ENCODE assay signal across 8 cellular contexts in genomic region chr3:119295816-119296484, GRCh38. TPM values are rescaled to one million over a fixed set of nuclear protein-coding genes. Genes with fewer than 3 reads are reported as not detected.
DNase-seq lines count a peak whose midpoint lies in the region; ATAC-seq and TF ChIP-seq lines count a peak whose summit lies in the region.

No MANE protein-coding gene starts in this region.

- H3K4me3 ChIP-seq in upper lobe of right lung (peak overlapping the region; percentile 85), Karpas-422 (ENCODE audit: low read length) (no peak overlapping the region)

- H3K27me3 ChIP-seq in upper lobe of right lung (no peaks in the 10 kb centered on the region), Karpas-422 (ENCODE audit: low read length) (no peaks in the 10 kb centered on the region)

- H3K36me3 Mint-ChIP-seq in activated naive CD4-positive, alpha-beta T cell treated with anti-CD3 and anti-CD28 coated beads, Interleukin-2, amount 50 U/mL, for 24 hours = peaks cover 4% of the 10 kb centered on the region
- peaks cover 0 to 7% of the 10 kb centered on the region in 2 donors for H3K36me3 Mint-ChIP-seq in activated naive CD4-positive, alpha-beta T cell treated with anti-CD3 and anti-CD28 coated beads, Interleukin-2, amount 50 U/mL, for 72 hours
- peaks cover 15% of the 10 kb centered on the region for H3K36me3 Mint-ChIP-seq in activated T-helper 1 cell treated with anti-CD3 and anti-CD28 coated beads, Interleukin-12 subunit alpha, Interleukin-12 subunit beta, Interleukin-2, Interleukin-4 antibody, amounts not matched to agents 30 ng/mL and 10 ng/mL and 1 ng/mL, durations not matched to agents 14 hours and 24 hours and 36 hours (ENCODE audit: low read depth)

- ATAC-seq in activated naive CD4-positive, alpha-beta T cell treated with anti-CD3 and anti-CD28 coated beads, Interleukin-2, amount 50 U/mL, for 72 hours = no peak
- no peak for ATAC-seq in upper lobe of right lung
- ATAC-seq in GM18498 (IDR thresholded peaks at IDR 0.05; ENCODE audit: unreplicated experiment) = no peak

- H3K4me1 Mint-ChIP-seq in activated naive CD4-positive, alpha-beta T cell treated with anti-CD3 and anti-CD28 coated beads, Interleukin-2, amount 50 U/mL, for 24 hours = peaks cover 59% of the 10 kb centered on the region
- H3K4me1 Mint-ChIP-seq in activated T-helper 1 cell treated with anti-CD3 and anti-CD28 coated beads, Interleukin-12 subunit alpha, Interleukin-12 subunit beta, Interleukin-2, Interleukin-4 antibody, amounts not matched to agents 30 ng/mL and 10 ng/mL and 1 ng/mL, durations not matched to agents 14 hours and 24 hours and 36 hours (ENCODE audit: low read depth) = peaks cover 55% of the 10 kb centered on the region

- DNase-seq in activated naive CD4-positive, alpha-beta T cell treated with anti-CD3 and anti-CD28 coated beads, Interleukin-2, amount 50 U/mL, for 72 hours (ENCODE audit: low spot score in 2 of 2) = no peak
- DNase-seq in activated T-helper 1 cell treated with anti-CD3 and anti-CD28 coated beads, Interleukin-12 subunit alpha, Interleukin-12 subunit beta, Interleukin-2, Interleukin-4 antibody, amounts not matched to agents 30 ng/mL and 10 ng/mL and 1 ng/mL, durations not matched to agents 14 hours and 24 hours and 36 hours (ENCODE audit: low spot score) = no peak
- DNase-seq in left kidney (ENCODE audit: low read depth, low spot score) = peak; percentile 32
- DNase-seq in upper lobe of right lung = no peak
- no peak for DNase-seq in Karpas-422
- no peak for DNase-seq in cerebellum (ENCODE audit: low spot score)

- H3K4me3 Mint-ChIP-seq in activated naive CD4-positive, alpha-beta T cell treated with anti-CD3 and anti-CD28 coated beads, Interleukin-2, amount 50 U/mL, for 24 hours = peak overlapping the region; percentile 94
- H3K4me3 Mint-ChIP-seq in activated T-helper 1 cell treated with anti-CD3 and anti-CD28 coated beads, Interleukin-12 subunit alpha, Interleukin-12 subunit beta, Interleukin-2, Interleukin-4 antibody, amounts not matched to agents 30 ng/mL and 10 ng/mL and 1 ng/mL, durations not matched to agents 14 hours and 24 hours and 36 hours = peak overlapping the region; percentile 73

- H2AFZ ChIP-seq in Karpas-422 (ENCODE audit: low read length) = no peak overlapping the region

- H3K9ac ChIP-seq in Karpas-422 (ENCODE audit: low read length) = no peak overlapping the region

- H3K27me3 Mint-ChIP-seq in activated naive CD4-positive, alpha-beta T cell treated with anti-CD3 and anti-CD28 coated beads, Interleukin-2, amount 50 U/mL, for 24 hours = no peaks in the 10 kb centered on the region
- H3K27me3 Mint-ChIP-seq in activated T-helper 1 cell treated with anti-CD3 and anti-CD28 coated beads, Interleukin-12 subunit alpha, Interleukin-12 subunit beta, Interleukin-2, Interleukin-4 antibody, amounts not matched to agents 30 ng/mL and 10 ng/mL and 1 ng/mL, durations not matched to agents 14 hours and 24 hours and 36 hours (ENCODE audit: insufficient read depth) = peaks cover 31% of the 10 kb centered on the region

- H3K27ac ChIP-seq in upper lobe of right lung (peak overlapping the region; percentile 86), Karpas-422 (ENCODE audit: low read length) (no peak overlapping the region)

- no peaks in the 10 kb centered on the region for H3K9me3 Mint-ChIP-seq in activated naive CD4-positive, alpha-beta T cell treated with anti-CD3 and anti-CD28 coated beads, Interleukin-2, amount 50 U/mL, for 24 hours
- H3K9me3 Mint-ChIP-seq in activated naive CD4-positive, alpha-beta T cell treated with anti-CD3 and anti-CD28 coated beads, Interleukin-2, amount 50 U/mL, for 72 hours = no peaks in the 10 kb centered on the region
- no peaks in the 10 kb centered on the region for H3K9me3 Mint-ChIP-seq in activated T-helper 1 cell treated with anti-CD3 and anti-CD28 coated beads, Interleukin-12 subunit alpha, Interleukin-12 subunit beta, Interleukin-2, Interleukin-4 antibody, amounts not matched to agents 30 ng/mL and 10 ng/mL and 1 ng/mL, durations not matched to agents 14 hours and 24 hours and 36 hours

- H3K4me2 ChIP-seq in Karpas-422 (ENCODE audit: low read depth, low read length, poor library complexity, severe bottlenecking) = no peak overlapping the region

- H3K79me2 ChIP-seq in Karpas-422 (ENCODE audit: low read length) = no peaks in the 10 kb centered on the region

- no peak for TF ChIP-seq CTCF in upper lobe of right lung (IDR thresholded peaks at IDR 0.05)

- H3K9me3 ChIP-seq in upper lobe of right lung (no peaks in the 10 kb centered on the region), Karpas-422 (ENCODE audit: low read length) (no peaks in the 10 kb centered on the region)

- H3K27ac Mint-ChIP-seq in activated naive CD4-positive, alpha-beta T cell treated with anti-CD3 and anti-CD28 coated beads, Interleukin-2, amount 50 U/mL, for 24 hours = peak overlapping the region; percentile 4
- H3K27ac Mint-ChIP-seq in activated naive CD4-positive, alpha-beta T cell treated with anti-CD3 and anti-CD28 coated beads, Interleukin-2, amount 50 U/mL, for 72 hours = peak overlapping the region in 1 of 2 donors; percentile 91
- H3K27ac Mint-ChIP-seq in activated T-helper 1 cell treated with anti-CD3 and anti-CD28 coated beads, Interleukin-12 subunit alpha, Interleukin-12 subunit beta, Interleukin-2, Interleukin-4 antibody, amounts not matched to agents 30 ng/mL and 10 ng/mL and 1 ng/mL, durations not matched to agents 14 hours and 24 hours and 36 hours = no peak overlapping the region

- H4K20me1 ChIP-seq in Karpas-422 (ENCODE audit: insufficient read depth, low read depth, low read length) = no peaks in the 10 kb centered on the region

- intact Hi-C loops in activated T-helper 1 cell treated with anti-CD3 and anti-CD28 coated beads, Interleukin-12 subunit alpha, Interleukin-12 subunit beta, Interleukin-2, Interleukin-4 antibody, amounts not matched to agents 30 ng/mL and 10 ng/mL and 1 ng/mL, durations not matched to agents 14 hours and 24 hours and 36 hours (cut with micrococcal nuclease) = loop anchor here (1.0 to 5.0 kb wide), 7 partner anchors 21 to 799 kb away; partner anchors contain the start of genes CD80, GSK3B and TIMMDC1
- intact Hi-C loops in upper lobe of right lung (cut with DNase I) = no loop called here

- H3K36me3 ChIP-seq in upper lobe of right lung = no peaks in the 10 kb centered on the region
- H3K36me3 ChIP-seq in Karpas-422 (ENCODE audit: insufficient read depth, low read length) = no peaks in the 10 kb centered on the region

- no peaks in the 10 kb centered on the region for H3K9me2 ChIP-seq in Karpas-422 (replicated peaks; ENCODE audit: insufficient read depth, low read length)

- H3K4me1 ChIP-seq in upper lobe of right lung = peaks cover 50% of the 10 kb centered on the region
- peaks cover 25% of the 10 kb centered on the region for H3K4me1 ChIP-seq in Karpas-422 (ENCODE audit: low read length)

RNA-seq across cellular contexts. Expression of gene ARHGAP31, which starts 1.8 kb away (rescaled TPM):
- 10 to 100 TPM in 1 of 2 donors, 1 to 10 TPM in 1; 2.1 to 11.0 TPM for total RNA-seq in activated naive CD4-positive, alpha-beta T cell treated with anti-CD3 and anti-CD28 coated beads, Interleukin-2, amount 50 U/mL, for 72 hours
- total RNA-seq in activated T-helper 1 cell treated with anti-CD3 and anti-CD28 coated beads, Interleukin-12 subunit alpha, Interleukin-12 subunit beta, Interleukin-2, Interleukin-4 antibody, amounts not matched to agents 30 ng/mL and 10 ng/mL and 1 ng/mL, durations not matched to agents 14 hours and 24 hours and 36 hours = 7.5 and 8.0 TPM in 2 replicates
- total RNA-seq in upper lobe of right lung (117 TPM), cerebellum (11.9 TPM)
- 1.2 TPM in 1 of 2 replicates, not detected in the other for total RNA-seq in Karpas-422 (2014; rRNA removed; shearing (Covaris generic); ENCODE audit: low replicate concordance)

RNA-seq across cellular contexts. Expression of gene B4GALT4, which starts 55.3 kb away (rescaled TPM):
- total RNA-seq in activated naive CD4-positive, alpha-beta T cell treated with anti-CD3 and anti-CD28 coated beads, Interleukin-2, amount 50 U/mL, for 72 hours = 10 to 100 TPM; 13.8 to 21.0 TPM
- total RNA-seq in activated T-helper 1 cell treated with anti-CD3 and anti-CD28 coated beads, Interleukin-12 subunit alpha, Interleukin-12 subunit beta, Interleukin-2, Interleukin-4 antibody, amounts not matched to agents 30 ng/mL and 10 ng/mL and 1 ng/mL, durations not matched to agents 14 hours and 24 hours and 36 hours = 14.1 and 18.6 TPM in 2 replicates
- total RNA-seq in upper lobe of right lung (15.8 TPM), cerebellum (7.9 TPM)
- total RNA-seq in Karpas-422 (2014; rRNA removed; shearing (Covaris generic); ENCODE audit: low replicate concordance) = 9.8 and 11.7 TPM in 2 replicates
